Comparison of ENCODE assay signal across 1 cellular context in genomic region chr5:39167141-39167972, GRCh38.
TF ChIP-seq lines count a peak whose summit lies in the region.

No MANE protein-coding gene starts in this region.

TF ChIP-seq in K562, 482 proteins besides CTCF, POLR2A, EP300 and RAD21 (continued from another document and continues in another):
- TF ChIP-seq BRCA1 (IDR thresholded peaks at IDR 0.05) (no peak), BRCA1 (CRISPR knock-in tag; IDR thresholded peaks at IDR 0.05) (no peak), MAFK (IDR thresholded peaks at IDR 0.05; ENCODE audit: low read length) (no peak), ZNF507 (tag; conservative IDR thresholded peaks at IDR 0.05) (no peak), ZNF140 (CRISPR knock-in tag; IDR thresholded peaks at IDR 0.05) (no peak), ZNF24 (IDR thresholded peaks at IDR 0.05) (no peak), VEZF1 (CRISPR knock-in tag; IDR thresholded peaks at IDR 0.05) (peak; percentile 10), TRIM28 (IDR thresholded peaks at IDR 0.05) (0 out of 2 replicates have a peak, but pooled peaks have one; percentile 59), MEIS2 (IDR thresholded peaks at IDR 0.05; ENCODE audit: partially characterized antibody) (no peak), ARID2 (IDR thresholded peaks at IDR 0.05) (no peak), GABPB2 (CRISPR knock-in tag; conservative IDR thresholded peaks at IDR 0.05) (no peak), ZNF696 (CRISPR knock-in tag; conservative IDR thresholded peaks at IDR 0.05) (no peak), DDX20 (tag; IDR thresholded peaks at IDR 0.05; ENCODE audit: low read depth) (no peak), NFRKB (IDR thresholded peaks at IDR 0.05; ENCODE audit: low read depth) (0 out of 2 replicates have a peak, but pooled peaks have one; percentile 19), NEUROD1 (IDR thresholded peaks at IDR 0.05; ENCODE audit: borderline replicate concordance, low read depth, low read length, partially characterized antibody) (no peak), CUX1 (CRISPR knock-in tag; IDR thresholded peaks at IDR 0.05) (no peak), MXI1 (IDR thresholded peaks at IDR 0.05; ENCODE audit: low read depth, low read length) (no peak), ZNF518B (CRISPR knock-in tag; IDR thresholded peaks at IDR 0.05) (no peak), ZNF197 (CRISPR knock-in tag; IDR thresholded peaks at IDR 0.05; ENCODE audit: low read depth) (no peak), SRSF3 (IDR thresholded peaks at IDR 0.05; ENCODE audit: insufficient read depth, low read length) (no peak), STAT5A (IDR thresholded peaks at IDR 0.05; ENCODE audit: borderline replicate concordance, low read length) (peak; percentile 75), TEAD1 (CRISPR knock-in tag; IDR thresholded peaks at IDR 0.05) (no peak), CHD2 (IDR thresholded peaks at IDR 0.05; ENCODE audit: low read depth, low read length) (no peak), C11orf30 (IDR thresholded peaks at IDR 0.05; ENCODE audit: low read depth) (no peak), RNF219 (CRISPR knock-in tag; IDR thresholded peaks at IDR 0.05) (no peak), ZNF76 (CRISPR knock-in tag; IDR thresholded peaks at IDR 0.05; ENCODE audit: borderline replicate concordance) (no peak), ELK3 (CRISPR knock-in tag; IDR thresholded peaks at IDR 0.05) (no peak), SIX5 (IDR thresholded peaks at IDR 0.05; ENCODE audit: borderline replicate concordance in 1 of 2, insufficient read depth in 1 of 2, low read depth in 1 of 2, low read length in 2 of 2) (no peak), GTF2A2 (tag; IDR thresholded peaks at IDR 0.05) (no peak), ZNF586 (CRISPR knock-in tag; conservative IDR thresholded peaks at IDR 0.05) (no peak), RB1 (IDR thresholded peaks at IDR 0.05; ENCODE audit: low read depth) (no peak), SMARCC2 (IDR thresholded peaks at IDR 0.05; ENCODE audit: low read depth) (peak; percentile 80; the same call in 1 of the 2 replicates), IFI16 (CRISPR knock-in tag; IDR thresholded peaks at IDR 0.05) (no peak), IRF9 (tag; IDR thresholded peaks at IDR 0.05) (no peak), CHAMP1 (IDR thresholded peaks at IDR 0.05) (0 out of 2 replicates have a peak, but pooled peaks have one; percentile 48), PRPF4 (IDR thresholded peaks at IDR 0.05; ENCODE audit: insufficient read depth, low read depth, low read length, poor library complexity, severe bottlenecking) (no peak), THRB (CRISPR knock-in tag; conservative IDR thresholded peaks at IDR 0.05) (no peak), HMBOX1 (IDR thresholded peaks at IDR 0.05) (no peak), DLX4 (CRISPR knock-in tag; IDR thresholded peaks at IDR 0.05) (no peak), ZNF184 (CRISPR knock-in tag; IDR thresholded peaks at IDR 0.05) (no peak)
